ENCODE assay signal across 9 cellular contexts in the genomic region with DNA sequence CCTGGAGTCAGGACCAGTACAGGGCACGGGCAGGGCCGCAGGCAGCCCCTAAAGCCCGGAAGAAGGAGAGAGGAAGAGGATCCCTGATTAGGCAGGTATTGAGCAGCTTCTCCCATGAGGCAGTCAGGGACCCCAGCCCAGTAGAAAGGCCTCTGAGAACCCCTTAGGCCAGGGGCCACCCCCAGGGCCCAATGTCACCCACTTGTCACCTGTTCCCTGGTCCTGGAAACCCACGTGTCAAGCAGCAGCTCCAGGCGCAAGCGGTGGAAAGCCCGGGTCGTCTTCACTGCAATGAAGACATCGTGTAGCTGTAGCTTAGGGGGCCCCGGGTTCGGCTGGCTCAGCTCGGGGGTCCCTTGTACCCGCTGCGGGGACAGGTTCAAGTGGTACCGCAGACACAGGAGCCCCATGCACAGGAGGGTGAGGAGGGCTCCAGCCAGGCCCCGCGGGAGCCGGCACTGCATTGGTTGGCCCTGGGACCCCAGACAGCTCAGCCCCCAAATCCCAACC. TPM values are rescaled to one million over a fixed set of nuclear protein-coding genes. Genes with fewer than 3 reads are reported as not detected.
A peak's percentile ranks its signal among the peaks of the same experiment; 100 is the strongest.
DNase-seq lines count a peak whose midpoint lies in the region; ATAC-seq and TF ChIP-seq lines count a peak whose summit lies in the region.
"Had no signal": no experiment of that assay in that cellular context is flagged by ENCODE, and none has a peak within 500 bp of the region (broad histone marks: within the 10 kb centered on the region; RNA-seq: fewer than 3 reads in every experiment).

No MANE protein-coding gene starts in this region.

- intact Hi-C loops in right cardiac atrium (cut with DNase I), result loop anchor here in 1 of 4 donors (2.0 kb wide), 1 partner anchor 35 kb away; no protein-coding TSS in a partner anchor

- 43% methylated on average over 18 of the region's 18 CpGs for WGBS in right cardiac atrium
- 40% methylated on average over 1 of the region's 18 CpGs for WGBS in suprapubic skin

- H3K9me3 ChIP-seq in right cardiac atrium (ENCODE audit: control insufficient read depth, low read length) (no peaks in the 10 kb centered on the region), suprapubic skin (no peaks in the 10 kb centered on the region)

- H3K27ac ChIP-seq in right cardiac atrium (ENCODE audit: low read length) (peak overlapping the region; percentile 26), suprapubic skin (no peak overlapping the region)
- H3K27ac ChIP-seq: SK-N-MC had no signal

- H3K36me3 ChIP-seq in suprapubic skin, result no peaks in the 10 kb centered on the region

- H3K27me3 ChIP-seq in right cardiac atrium (ENCODE audit: control insufficient read depth, insufficient read depth) (no peaks in the 10 kb centered on the region), suprapubic skin (peaks cover 36% of the 10 kb centered on the region)

- no peak for TF ChIP-seq CTCF in suprapubic skin (IDR thresholded peaks at IDR 0.05)

- ATAC-seq in right cardiac atrium, result peak in 1 of 2 donors; percentile 1

- TF ChIP-seq POLR2A in suprapubic skin (IDR thresholded peaks at IDR 0.05), result no peak

- no peak for TF ChIP-seq EP300 in suprapubic skin (IDR thresholded peaks at IDR 0.05)

- H3K4me1 ChIP-seq in right cardiac atrium (ENCODE audit: control insufficient read depth, insufficient read depth, low read length), result peaks cover 2% of the 10 kb centered on the region
- peaks cover 25% of the 10 kb centered on the region for H3K4me1 ChIP-seq in suprapubic skin

- peak; percentile 11 to 12 for DNase-seq in stimulated activated CD4-positive, alpha-beta T cell treated with anti-CD3 and anti-CD28 coated beads, Interleukin-12 subunit alpha, Interleukin-12 subunit beta, amount 100 ng/mL, for 24 hours (ENCODE audit: low read depth in 2 of 2)
- no peak for DNase-seq in stimulated activated CD4-positive, alpha-beta T cell treated with anti-CD3 and anti-CD28 coated beads, Interleukin-4, amount 100 ng/mL, for 4 hours
- DNase-seq in activated CD4-positive, alpha-beta T cell treated with anti-CD3 and anti-CD28 coated beads for 1 hour, result peak; percentile 9
- DNase-seq in right cardiac atrium (no peak), suprapubic skin (ENCODE audit: low spot score in 2 of 2) (no peak), NCI-H1048 (lab: John Stamatoyannopoulos, UW) (no peak), putamen (ENCODE audit: low spot score) (no peak), KG1 (lab: John Stamatoyannopoulos, UW) (no peak)

- H3K4me3 ChIP-seq in right cardiac atrium (ENCODE audit: low read length) (peak overlapping the region; percentile 39), suprapubic skin (peak overlapping the region; percentile 44)
- H3K4me3 ChIP-seq: SK-N-MC had no signal

RNA-seq across cellular contexts. Expression of a gene that starts 0.4 kb away (rescaled TPM):
- total RNA-seq in right cardiac atrium (10 to 100 TPM in 3 of 4 donors, 1 to 10 TPM in 1; 9.0 to 14.1 (median 10.6) TPM), suprapubic skin (1 to 10 TPM; 3.5 to 8.6 (median 4.9) TPM)
- 9.6 TPM for polyA plus RNA-seq in right cardiac atrium

RNA-seq across cellular contexts. Expression of a gene that starts 33.4 kb away (rescaled TPM):
- total RNA-seq in right cardiac atrium, result 10 to 100 TPM in 2 of 4 donors, 1 to 10 TPM in 2; 6.6 to 11.4 (median 9.6) TPM
- 8.3 TPM for polyA plus RNA-seq in right cardiac atrium
- 10 to 100 TPM; 12.2 to 17.3 (median 14.8) TPM for total RNA-seq in suprapubic skin

RNA-seq across cellular contexts. Expression of a gene that starts 58.5 kb away (rescaled TPM):
- total RNA-seq in right cardiac atrium, result under 1 TPM in 2 of 4 donors, not detected in 2; 0.03 to 0.06 TPM
- 0.05 TPM for polyA plus RNA-seq in right cardiac atrium
- total RNA-seq in suprapubic skin, result under 1 TPM; 0.10 to 0.59 (median 0.31) TPM

Comparison
In these comparisons a context has a peak if more than half of its experiments do, and no peak if none do; other contexts are left out.
1. DNase-seq: peak in stimulated activated CD4-positive, alpha-beta T cell treated with anti-CD3 and anti-CD28 coated beads, Interleukin-12 subunit alpha, Interleukin-12 subunit beta, amount 100 ng/mL, for 24 hours (2 of 2) and activated CD4-positive, alpha-beta T cell treated with anti-CD3 and anti-CD28 coated beads for 1 hour (single experiment); none in stimulated activated CD4-positive, alpha-beta T cell treated with anti-CD3 and anti-CD28 coated beads, Interleukin-4, amount 100 ng/mL, for 4 hours (0 of 2), right cardiac atrium (0 of 3), suprapubic skin (0 of 2), NCI-H1048 (single experiment), putamen (single experiment) and KG1 (single experiment).